In the genomic region with DNA sequence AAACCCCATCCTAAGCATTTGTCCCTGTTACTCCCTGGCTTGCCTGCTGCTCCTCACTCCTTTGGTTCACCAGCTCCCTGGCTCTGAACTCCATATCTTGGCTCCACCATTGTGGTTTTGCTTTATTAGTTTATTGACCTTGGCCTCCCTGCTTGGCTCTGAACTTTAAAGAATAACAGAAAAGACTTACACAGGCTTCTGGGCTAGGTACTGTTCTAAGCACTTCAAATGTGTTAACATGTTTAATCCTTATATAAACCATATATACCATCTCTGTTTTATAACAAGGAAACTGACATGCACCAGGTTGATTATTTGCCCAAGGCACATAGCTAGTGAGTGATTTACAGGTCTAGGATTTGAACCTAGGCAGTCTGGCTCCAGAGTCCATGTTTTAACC, we compare ENCODE assay signal across 29 cellular contexts.
DNase-seq lines count a peak whose midpoint lies in the region; ATAC-seq, FAIRE-seq and TF ChIP-seq lines count a peak whose summit lies in the region.
"Had no signal": no experiment of that assay in that cellular context is flagged by ENCODE, and none has a peak within 500 bp of the region (broad histone marks: within the 10 kb centered on the region; RNA-seq: fewer than 3 reads in every experiment).

No MANE protein-coding gene starts in this region.

- no peaks in the 10 kb centered on the region for H3K27me3 Mint-ChIP-seq in stimulated activated naive CD8-positive, alpha-beta T cell treated with anti-CD3 and anti-CD28 coated beads, Interleukin-15, amount 100 ng/mL, for 72 hours
- no peaks in the 10 kb centered on the region for H3K27me3 Mint-ChIP-seq in osteocyte (ENCODE audit: unreplicated experiment)

- no peak overlapping the region for H3K27ac ChIP-seq in small intestine (ENCODE audit: low read depth in 1 of 2, low read length in 1 of 2)
- no peak overlapping the region for H3K27ac ChIP-seq in stomach
- H3K27ac ChIP-seq: BLaER1 treated with 17β-estradiol and CSF1 and Interleukin-3, amounts not matched to agents 10 nM and 100 nM; HL-60 had no signal

- intact Hi-C loops in left colon (cut with DNase I, micrococcal nuclease) (no loop called here), stomach (cut with DNase I; ENCODE audit: low total_unique reads) (no loop called here)

- H3K9me3 ChIP-seq in small intestine (ENCODE audit: control insufficient read depth, low read depth), result no peaks in the 10 kb centered on the region
- H3K9me3 ChIP-seq in stomach, result no peaks in the 10 kb centered on the region
- H3K9me3 ChIP-seq: Caco-2 had no signal

- FAIRE-seq in small intestine (lab: Jason Lieb, UNC), result no peak
- FAIRE-seq: GM12878, HepG2, K562 had no signal

- peaks cover 6% of the 10 kb centered on the region for H3K4me1 Mint-ChIP-seq in stimulated activated naive CD8-positive, alpha-beta T cell treated with anti-CD3 and anti-CD28 coated beads, Interleukin-15, amount 100 ng/mL, for 72 hours
- H3K4me1 Mint-ChIP-seq in osteocyte (ENCODE audit: unreplicated experiment), result no peaks in the 10 kb centered on the region
- H3K4me1 Mint-ChIP-seq: CD4-positive, alpha-beta memory T cell had no signal

- H3K27me3 ChIP-seq in small intestine (ENCODE audit: control insufficient read depth in 2 of 2, insufficient read depth in 2 of 2, low read length in 2 of 2), result no peaks in the 10 kb centered on the region
- H3K27me3 ChIP-seq in stomach, result no peaks in the 10 kb centered on the region
- H3K27me3 ChIP-seq: BLaER1 treated with 17β-estradiol and CSF1 and Interleukin-3, amounts not matched to agents 10 nM and 100 nM had no signal

- no peak for DNase-seq in stimulated activated naive CD8-positive, alpha-beta T cell treated with anti-CD3 and anti-CD28 coated beads, Interleukin-15, amount 100 ng/mL, for 72 hours
- no peak for DNase-seq in stimulated activated naive CD8-positive, alpha-beta T cell treated with anti-CD3 and anti-CD28 coated beads, Interleukin-15, Interleukin-2, amounts not matched to agents 100 U/mL and 50 U/mL, for 24 hours
- DNase-seq in left colon, result peak in 1 of 2 donors; percentile 29
- peak; percentile 31 for DNase-seq in small intestine
- no peak for DNase-seq in stomach
- no peak for DNase-seq in NCI-H2171 treated with DMSO at 0.1 percent for 48 hours (lab: John Stamatoyannopoulos, UW)
- DNase-seq in osteocyte (ENCODE audit: extremely low spot score, unreplicated experiment), result no peak
- DNase-seq in SW 1271 (lab: John Stamatoyannopoulos, UW), result no peak
- DNase-seq: 8988T; Caco-2; CD4-positive, alpha-beta memory T cell; DMS 273 treated with DMSO at 0.1 percent for 48 hours; DMS79 treated with DMSO at 0.1 percent for 48 hours; HCEC 1CT; NCI-H1105; NCI-H146; NCI-H2029 treated with DMSO at 0.1 percent for 48 hours; NCI-H345; NCI-H524; NCI-H774; NK-92 treated with Interleukin-12 subunit alpha and Interleukin-12 subunit beta, amount 100 ng/mL, for 24 hours; SIG-M5 had no signal

- no peak overlapping the region for H3K4me3 ChIP-seq in small intestine (ENCODE audit: low read depth in 1 of 2, low read length in 2 of 2)
- H3K4me3 ChIP-seq in stomach, result no peak overlapping the region
- H3K4me3 ChIP-seq: BLaER1 treated with 17β-estradiol and CSF1 and Interleukin-3, amounts not matched to agents 10 nM and 100 nM; GM12878; GM23338; K562 had no signal

- H3K36me3 ChIP-seq in small intestine (ENCODE audit: control insufficient read depth in 2 of 2, insufficient read depth in 2 of 2, low read length in 2 of 2) (no peaks in the 10 kb centered on the region), stomach (no peaks in the 10 kb centered on the region)

- no peaks in the 10 kb centered on the region for H3K36me3 Mint-ChIP-seq in osteocyte (ENCODE audit: unreplicated experiment)
- H3K36me3 Mint-ChIP-seq: CD4-positive, alpha-beta memory T cell had no signal

- TF ChIP-seq POLR2A in stomach (IDR thresholded peaks at IDR 0.05), result no peak

- no peak for TF ChIP-seq EP300 in stomach (IDR thresholded peaks at IDR 0.05)

- no peak for TF ChIP-seq CTCF in stomach (IDR thresholded peaks at IDR 0.05)
- no peak for TF ChIP-seq CTCF in osteocyte (IDR thresholded peaks at IDR 0.05)

- H3K27ac Mint-ChIP-seq in stimulated activated naive CD8-positive, alpha-beta T cell treated with anti-CD3 and anti-CD28 coated beads, Interleukin-15, amount 100 ng/mL, for 72 hours, result peak overlapping the region; percentile 4 to 74
- no peak overlapping the region for H3K27ac Mint-ChIP-seq in osteocyte (ENCODE audit: unreplicated experiment)
- H3K27ac Mint-ChIP-seq: CD4-positive, alpha-beta memory T cell; GM23338 had no signal

- ATAC-seq in stimulated activated naive CD8-positive, alpha-beta T cell treated with anti-CD3 and anti-CD28 coated beads, Interleukin-15, amount 100 ng/mL, for 72 hours, result no peak
- ATAC-seq in stimulated activated naive CD8-positive, alpha-beta T cell treated with anti-CD3 and anti-CD28 coated beads, Interleukin-15, Interleukin-2, amounts not matched to agents 100 U/mL and 50 U/mL, for 24 hours, result no peak
- peak; percentile 95 for ATAC-seq in left colon
- ATAC-seq: GM12878, GM23338, HepG2, K562, Panc1 had no signal

- no peaks in the 10 kb centered on the region for H3K9me3 Mint-ChIP-seq in stimulated activated naive CD8-positive, alpha-beta T cell treated with anti-CD3 and anti-CD28 coated beads, Interleukin-15, amount 100 ng/mL, for 72 hours
- no peaks in the 10 kb centered on the region for H3K9me3 Mint-ChIP-seq in osteocyte (ENCODE audit: unreplicated experiment)
- H3K9me3 Mint-ChIP-seq: CD4-positive, alpha-beta memory T cell; GM23338 had no signal

- no peak overlapping the region for H3K4me3 Mint-ChIP-seq in stimulated activated naive CD8-positive, alpha-beta T cell treated with anti-CD3 and anti-CD28 coated beads, Interleukin-15, amount 100 ng/mL, for 72 hours
- H3K4me3 Mint-ChIP-seq in osteocyte (ENCODE audit: unreplicated experiment), result no peak overlapping the region
- H3K4me3 Mint-ChIP-seq: CD4-positive, alpha-beta memory T cell; GM23338 had no signal

- no peaks in the 10 kb centered on the region for H3K4me1 ChIP-seq in small intestine (ENCODE audit: control insufficient read depth in 2 of 2, insufficient read depth in 1 of 2, low read depth in 1 of 2, low read length in 1 of 2)
- H3K4me1 ChIP-seq in stomach, result peaks cover 0 to 11% (median 0%) of the 10 kb centered on the region in 4 donors
- H3K4me1 ChIP-seq: Caco-2 had no signal
